8 cellular contexts compared by ENCODE assay signal in the genomic region with DNA sequence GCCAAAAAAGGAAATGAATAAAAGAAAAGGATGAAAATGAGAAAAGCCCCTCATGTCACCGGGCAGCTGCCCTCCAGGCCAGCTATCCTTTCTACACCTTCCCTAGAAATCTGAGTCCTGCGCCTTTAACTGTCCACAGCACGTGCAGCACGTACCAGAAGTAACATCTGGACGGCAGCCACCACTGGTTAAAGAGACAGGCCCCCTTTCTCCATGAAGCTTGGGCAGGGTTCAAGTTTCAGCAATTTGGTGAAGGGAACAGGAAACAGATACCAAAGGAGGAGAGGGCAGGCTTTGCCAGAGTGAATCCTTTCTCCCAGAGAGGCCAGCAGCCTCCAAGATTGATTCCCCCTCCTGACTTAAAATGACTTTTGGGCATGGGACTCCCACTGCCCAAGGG. TPM values are rescaled to one million over a fixed set of nuclear protein-coding genes. Genes with fewer than 3 reads are reported as not detected.
DNase-seq lines count a peak whose midpoint lies in the region; ATAC-seq and TF ChIP-seq lines count a peak whose summit lies in the region.

No MANE protein-coding gene starts in this region.

- H3K27me3 Mint-ChIP-seq in effector memory CD8-positive, alpha-beta T cell = no peaks in the 10 kb centered on the region

- H3K4me1 Mint-ChIP-seq in effector memory CD8-positive, alpha-beta T cell (ENCODE audit: low read depth in 2 of 2) = peaks cover 4 to 8% of the 10 kb centered on the region in 2 donors

- no peak overlapping the region for H3K4me3 ChIP-seq in fibroblast of villous mesenchyme (ENCODE audit: low read depth, low read length)
- H3K4me3 ChIP-seq in skeletal muscle satellite cell (ENCODE audit: low read length) = no peak overlapping the region

- no peaks in the 10 kb centered on the region for H3K36me3 ChIP-seq in skeletal muscle satellite cell (ENCODE audit: insufficient read depth, low read length)

- no peaks in the 10 kb centered on the region for H3K9me3 Mint-ChIP-seq in effector memory CD8-positive, alpha-beta T cell

- POLR2A ChIA-PET in RWPE1 (lab: Yijun Ruan, JAX; ENCODE audit: low non-redundant PET) = interaction anchor here (0.7 kb wide), 2 partner anchors 54 to 229 kb away, joined by 4 read pairs; no protein-coding TSS in a partner anchor

- no peak for ATAC-seq in GM18858 (IDR thresholded peaks at IDR 0.05; ENCODE audit: unreplicated experiment)
- ATAC-seq in effector memory CD8-positive, alpha-beta T cell (replicated peaks) = no peak

- H3K36me3 Mint-ChIP-seq in effector memory CD8-positive, alpha-beta T cell (ENCODE audit: insufficient read depth) = peaks cover 10% of the 10 kb centered on the region

- no peaks in the 10 kb centered on the region for H3K27me3 ChIP-seq in skeletal muscle satellite cell (ENCODE audit: control insufficient read depth, insufficient read depth, low read length)

- peak; percentile 20 for DNase-seq in SKM-1 treated with dmso at 0.1 percent for 144 hours (lab: John Stamatoyannopoulos, UW; ENCODE audit: unreplicated experiment)
- DNase-seq in SKM-1 (lab: John Stamatoyannopoulos, UW; ENCODE audit: unreplicated experiment) = no peak
- DNase-seq in RWPE1 (ENCODE audit: low spot score) = no peak
- DNase-seq in fibroblast of villous mesenchyme (ENCODE audit: low read depth) = peak; percentile 74
- DNase-seq in kidney glomerular epithelial cell (lab: John Stamatoyannopoulos, UW) = no peak
- DNase-seq in effector memory CD8-positive, alpha-beta T cell = no peak

- H3K4me1 ChIP-seq in skeletal muscle satellite cell (ENCODE audit: control insufficient read depth, insufficient read depth, low read length) = peaks cover 39% of the 10 kb centered on the region

- H3K9ac ChIP-seq in skeletal muscle satellite cell (ENCODE audit: low read depth, low read length) = peak overlapping the region; percentile 10

- TF ChIP-seq CTCF in RWPE1 (conservative IDR thresholded peaks at IDR 0.05; ENCODE audit: low read depth) = no peak
- TF ChIP-seq CTCF in fibroblast of villous mesenchyme (IDR thresholded peaks at IDR 0.05; ENCODE audit: insufficient read depth, low read depth, low read length) = no peak

- no peaks in the 10 kb centered on the region for H3K9me3 ChIP-seq in skeletal muscle satellite cell (replicated peaks; ENCODE audit: low read length)

- peak overlapping the region; percentile 68 for H3K27ac ChIP-seq in RWPE1

- H3K4me3 Mint-ChIP-seq in effector memory CD8-positive, alpha-beta T cell = no peak overlapping the region

- CTCF ChIA-PET in RWPE1 (lab: Yijun Ruan, JAX) = no interaction called here

- H3K4me2 ChIP-seq in skeletal muscle satellite cell (ENCODE audit: low read length) = peak overlapping the region; percentile 47

- H3K27ac Mint-ChIP-seq in effector memory CD8-positive, alpha-beta T cell = no peak overlapping the region

RNA-seq across cellular contexts. Expression of gene KIAA2013, which starts 3.6 kb away (rescaled TPM):
- total RNA-seq in fibroblast of villous mesenchyme = 57.9 and 69.9 TPM in 2 replicates
- total RNA-seq in skeletal muscle satellite cell (2012; rRNA removed) = 68.4 and 73.2 TPM in 2 replicates

RNA-seq across cellular contexts. Expression of gene PLOD1, which starts 4.7 kb away (rescaled TPM):
- total RNA-seq in fibroblast of villous mesenchyme = 309 and 324 TPM in 2 replicates
- 267 and 303 TPM in 2 replicates for total RNA-seq in skeletal muscle satellite cell (2012; rRNA removed)

RNA-seq across cellular contexts. Expression of gene MFN2, which starts 50.4 kb away (rescaled TPM):
- 52.5 and 66.1 TPM in 2 replicates for total RNA-seq in fibroblast of villous mesenchyme
- 57.0 and 68.2 TPM in 2 replicates for total RNA-seq in skeletal muscle satellite cell (2012; rRNA removed)

Comparison
In these comparisons a context has a peak if more than half of its experiments do, and no peak if none do; other contexts are left out.
1. DNase-seq: peak in SKM-1 treated with dmso at 0.1 percent for 144 hours (single experiment) and fibroblast of villous mesenchyme (single experiment); none in SKM-1 (single experiment), RWPE1 (single experiment), kidney glomerular epithelial cell (single experiment) and effector memory CD8-positive, alpha-beta T cell (0 of 3).